25 cellular contexts compared by ENCODE assay signal in genomic region chr14:87815121-87815520, GRCh38.
"Had no signal": no experiment of that assay in that cellular context is flagged by ENCODE, and none has a peak within 500 bp of the region (broad histone marks: within the 10 kb centered on the region; RNA-seq: fewer than 3 reads in every experiment).

No MANE protein-coding gene starts in this region.

- H3K4me3 ChIP-seq: colonic mucosa, esophagus squamous epithelium, gastrocnemius medialis, heart right ventricle, left lung, lower lobe of right lung, mucosa of descending colon had no signal

- H3K36me3 Mint-ChIP-seq: immature natural killer cell had no signal

- H3K9me3 ChIP-seq: colonic mucosa, esophagus squamous epithelium, gastrocnemius medialis, left lung, lower lobe of right lung, mucosa of descending colon had no signal

- H3K27ac Mint-ChIP-seq: dendritic cell treated with granulocyte-macrophage colony-stimulating factor and Interleukin-4, amounts not matched to agents 40 ng/mL and 50 ng/mL, for 4 days; effector memory CD8-positive, alpha-beta T cell; immature natural killer cell; naive B cell had no signal

- ATAC-seq: effector memory CD8-positive, alpha-beta T cell; esophagus mucosa; gastrocnemius medialis; heart right ventricle; left lung; left ventricle myocardium superior; lower lobe of right lung; mucosa of descending colon had no signal

- H3K27me3 ChIP-seq: colonic mucosa, esophagus squamous epithelium, gastrocnemius medialis, heart right ventricle had no signal

- H3K4me1 ChIP-seq: colonic mucosa, esophagus squamous epithelium, gastrocnemius medialis, heart right ventricle, left lung, lower lobe of right lung had no signal

- H3K9me3 Mint-ChIP-seq: dendritic cell treated with granulocyte-macrophage colony-stimulating factor and Interleukin-4, amounts not matched to agents 40 ng/mL and 50 ng/mL, for 4 days had no signal

- H3K27ac ChIP-seq: colonic mucosa, esophagus squamous epithelium, gastrocnemius medialis, heart right ventricle, left lung, lower lobe of right lung had no signal

- DNase-seq: cerebellar nuclear complex; colonic mucosa; cortex of kidney; effector CD8-positive, alpha-beta T cell; effector memory CD8-positive, alpha-beta T cell; esophagus squamous epithelium; foreskin fibroblast; foreskin melanocyte; gastrocnemius medialis; glutamatergic neuron; head of caudate nucleus; heart right ventricle; hypothalamus; immature natural killer cell; islet precursor cell; kidney; kidney glomerular epithelial cell; left lung; left ventricle myocardium superior; lower lobe of right lung; mesenchymal stem cell; mucosa of descending colon; naive B cell had no signal

- H3K36me3 ChIP-seq: colonic mucosa, esophagus squamous epithelium, gastrocnemius medialis, heart right ventricle, left lung, lower lobe of right lung had no signal

- H3K4me3 Mint-ChIP-seq: dendritic cell treated with granulocyte-macrophage colony-stimulating factor and Interleukin-4, amounts not matched to agents 40 ng/mL and 50 ng/mL, for 4 days; effector memory CD8-positive, alpha-beta T cell; immature natural killer cell; naive B cell had no signal

- H3K4me1 Mint-ChIP-seq: naive B cell had no signal
